Comparison of ENCODE assay signal across 21 cellular contexts in the genomic region with DNA sequence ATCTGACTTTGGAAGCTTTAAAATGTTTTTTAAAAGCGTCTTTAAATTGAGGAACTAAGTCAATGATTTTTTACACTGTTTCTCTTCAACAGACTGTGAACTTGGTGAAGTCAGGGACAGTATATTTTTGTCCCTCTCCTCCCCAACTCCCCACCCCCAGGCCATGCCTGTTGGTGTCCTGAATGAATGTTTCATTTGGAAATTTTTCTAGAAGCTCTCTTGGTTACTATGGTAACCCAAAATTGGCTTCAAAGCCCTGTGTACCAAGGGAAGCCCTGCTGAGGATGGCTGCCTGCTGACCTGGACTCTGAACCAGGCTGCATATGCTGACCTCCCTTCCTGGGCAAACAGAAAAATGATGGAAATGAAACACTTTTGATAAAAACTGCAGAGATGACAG.
"Had no signal": no experiment of that assay in that cellular context is flagged by ENCODE, and none has a peak within 500 bp of the region (broad histone marks: within the 10 kb centered on the region; RNA-seq: fewer than 3 reads in every experiment).

No MANE protein-coding gene starts in this region.

- H3K9me3 ChIP-seq: body of pancreas, neutrophil, tibial nerve, uterus had no signal

- H3K36me3 ChIP-seq: neutrophil, tibial nerve, uterus had no signal

- H3K27me3 ChIP-seq: body of pancreas, neutrophil, tibial nerve, uterus had no signal

- H3K4me3 ChIP-seq: body of pancreas, coronary artery, tibial nerve, uterus had no signal

- ATAC-seq: activated CD8-positive, alpha-beta T cell treated with anti-CD3 and anti-CD28 coated beads, Interleukin-2, amount 10 ng/mL, durations not matched to agents 7 days and 5 days; activated T-cell treated with anti-CD3 and anti-CD28 coated beads, Interleukin-2, amount 50 U/mL, for 4 hours; body of pancreas; left ventricle myocardium superior; naive thymus-derived CD4-positive, alpha-beta T cell had no signal

- DNase-seq: activated CD4-positive, alpha-beta T cell treated with anti-CD3 and anti-CD28 coated beads, Interleukin-2, amount 10 ng/mL, durations not matched to agents 24 days and 14 days; activated CD4-positive, CD25-positive, alpha-beta regulatory T cell; activated CD8-positive, alpha-beta memory T cell treated with anti-CD3 and anti-CD28 coated beads, Interleukin-2, amount 50 U/mL, for 4 hours; activated CD8-positive, alpha-beta T cell treated with anti-CD3 and anti-CD28 coated beads, Interleukin-2, amount 10 ng/mL, durations not matched to agents 7 days and 5 days; activated naive CD4-positive, alpha-beta T cell treated with anti-CD3 and anti-CD28 coated beads for 36 hours; activated T-cell treated with anti-CD3 and anti-CD28 coated beads, Interleukin-2, amount 50 U/mL, for 4 hours; body of pancreas; erythroblast; kidney glomerular epithelial cell; left ventricle myocardium superior; naive thymus-derived CD4-positive, alpha-beta T cell; stimulated activated CD4-positive, alpha-beta T cell treated with anti-CD3 and anti-CD28 coated beads, Interleukin-12 subunit alpha, Interleukin-12 subunit beta, amount 100 ng/mL, for 4 hours; stimulated activated CD4-positive, alpha-beta T cell treated with anti-CD3 and anti-CD28 coated beads, Interleukin-1b, Interleukin-23, amount 100 ng/mL, for 48 hours; stimulated activated CD8-positive, alpha-beta memory T cell treated with anti-CD3 and anti-CD28 coated beads, Interleukin-4, amount 100 ng/mL, for 48 hours; stimulated activated naive CD4-positive, alpha-beta T cell; T-helper 1 cell; T-helper 9 cell; uterus had no signal

- H3K4me1 ChIP-seq: body of pancreas, uterus had no signal

- H3K27ac ChIP-seq: body of pancreas, coronary artery, neutrophil, tibial nerve, uterus had no signal
